ENCODE assay signal across 8 cellular contexts in the genomic region with DNA sequence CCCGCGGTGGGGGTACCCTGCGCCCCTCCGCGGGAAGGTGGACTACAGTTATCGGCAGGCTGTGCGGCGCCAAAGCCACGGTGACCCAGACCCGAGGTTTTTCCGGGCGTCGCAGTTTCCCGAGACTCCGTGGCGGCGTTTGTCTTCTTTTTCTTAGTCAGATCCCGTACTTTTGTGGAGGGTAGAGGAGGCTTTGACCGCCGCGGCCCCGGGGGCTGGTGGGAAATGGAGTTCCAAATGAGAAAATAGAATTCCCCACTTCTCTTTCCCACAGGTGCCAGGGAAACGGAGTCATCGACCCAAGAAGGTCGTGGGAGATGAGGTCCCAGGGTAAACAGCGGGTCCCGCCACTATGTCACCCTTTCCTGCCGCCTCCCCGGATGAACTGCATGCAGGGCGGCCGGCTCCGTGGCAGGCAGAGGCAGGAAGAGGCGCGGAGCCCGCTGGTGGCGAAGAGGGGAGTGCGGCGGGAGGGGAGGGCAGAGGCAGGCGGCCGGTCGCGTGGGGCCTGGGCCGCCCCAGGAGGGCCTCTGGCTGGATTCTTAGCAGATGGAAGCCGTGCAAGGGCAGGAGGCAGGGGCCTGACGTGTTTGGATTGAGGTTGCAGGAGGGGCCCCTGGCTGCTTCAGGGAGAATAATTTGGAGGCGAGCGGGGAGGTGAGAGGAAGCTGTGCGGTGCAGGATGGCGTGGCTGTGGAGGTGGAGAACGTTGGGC. TPM values are rescaled to one million over a fixed set of nuclear protein-coding genes. Genes with fewer than 3 reads are reported as not detected.
DNase-seq lines count a peak whose midpoint lies in the region; ATAC-seq lines count a peak whose summit lies in the region.

No MANE protein-coding gene starts in this region.

- WGBS in mesodermal cell (ENCODE audit: insufficient coverage in 2 of 2), 2 experiments: 94 to 97% methylated on average over 30 to 34 of the region's 50 CpGs

- H3K9me3 ChIP-seq in mesodermal cell (ENCODE audit: control insufficient read depth, low read length): no peaks in the 10 kb centered on the region

- H3K36me3 ChIP-seq in mesodermal cell (ENCODE audit: control insufficient read depth, insufficient read depth, low read length): peaks cover 70% of the 10 kb centered on the region

- H3K27ac ChIP-seq in mesodermal cell (ENCODE audit: low read depth, low read length, severe bottlenecking) (peak overlapping the region; percentile 5), substantia nigra (ENCODE audit: low read depth, low read length, poor library complexity, severe bottlenecking) (peak overlapping the region; percentile 61)

- no peak for ATAC-seq in HG02884 (IDR thresholded peaks at IDR 0.05; ENCODE audit: unreplicated experiment)

- no peak overlapping the region for H3K4me3 ChIP-seq in mesodermal cell (ENCODE audit: extremely low read depth, insufficient read depth, low read length, poor library complexity, severe bottlenecking)

- no peaks in the 10 kb centered on the region for H3K4me1 ChIP-seq in mesodermal cell (ENCODE audit: control insufficient read depth, insufficient read depth, low read length, poor library complexity, severe bottlenecking)

- peak; percentile 40 for DNase-seq in ELF-1 (ENCODE audit: low read depth, low spot score)
- peak; percentile 56 for DNase-seq in activated CD4-positive, alpha-beta T cell treated with anti-CD3 and anti-CD28 coated beads, Interleukin-2, amount 50 U/mL, for 1 hour
- peak; percentile 56 for DNase-seq in dermis blood vessel endothelial cell
- DNase-seq in substantia nigra (lab: John Stamatoyannopoulos, UW): peak in 37 of 49 donors; percentile 11 to 71 (median 48)
- no peak for DNase-seq in NCI-H146 treated with DMSO at 0.1 percent for 48 hours (lab: John Stamatoyannopoulos, UW; ENCODE audit: unreplicated experiment)
- DNase-seq in NCI-H446 (lab: John Stamatoyannopoulos, UW): no peak

RNA-seq across cellular contexts. Expression of gene CYTH2, which starts 11.5 kb away (rescaled TPM):
- total RNA-seq in dermis blood vessel endothelial cell: 63.1 and 89.0 TPM in 2 replicates
- polyA plus RNA-seq in mesodermal cell (2013, experiment 1 of 2): 105 TPM
- 98.2 TPM for polyA plus RNA-seq in mesodermal cell (2013, experiment 2 of 2)

RNA-seq across cellular contexts. Expression of gene KCNJ14, which starts 25.3 kb away (rescaled TPM):
- total RNA-seq in dermis blood vessel endothelial cell: 0.33 and 0.51 TPM in 2 replicates
- 0.70 TPM for polyA plus RNA-seq in mesodermal cell (2013, experiment 1 of 2)
- polyA plus RNA-seq in mesodermal cell (2013, experiment 2 of 2): 0.35 TPM

RNA-seq across cellular contexts. Expression of gene LMTK3, which starts 31.0 kb away (rescaled TPM):
- 0.14 TPM in 1 of 2 replicates, not detected in the other for total RNA-seq in dermis blood vessel endothelial cell
- polyA plus RNA-seq in mesodermal cell (2013, experiment 1 of 2): 5.9 TPM
- polyA plus RNA-seq in mesodermal cell (2013, experiment 2 of 2): 5.2 TPM

RNA-seq across cellular contexts. Expression of gene GRWD1, which starts 34.9 kb away (rescaled TPM):
- total RNA-seq in dermis blood vessel endothelial cell: 41.4 and 57.9 TPM in 2 replicates
- 15.2 TPM for polyA plus RNA-seq in mesodermal cell (2013, experiment 1 of 2)
- polyA plus RNA-seq in mesodermal cell (2013, experiment 2 of 2): 12.7 TPM

Comparison
In these comparisons a context has a peak if more than half of its experiments do, and no peak if none do; other contexts are left out.
1. DNase-seq: peak in ELF-1 (single experiment), activated CD4-positive, alpha-beta T cell treated with anti-CD3 and anti-CD28 coated beads, Interleukin-2, amount 50 U/mL, for 1 hour (single experiment), dermis blood vessel endothelial cell (single experiment) and substantia nigra (37 of 49); none in NCI-H146 treated with DMSO at 0.1 percent for 48 hours (single experiment) and NCI-H446 (0 of 2).